ENCODE assay signal across 1 cellular context in the genomic region with DNA sequence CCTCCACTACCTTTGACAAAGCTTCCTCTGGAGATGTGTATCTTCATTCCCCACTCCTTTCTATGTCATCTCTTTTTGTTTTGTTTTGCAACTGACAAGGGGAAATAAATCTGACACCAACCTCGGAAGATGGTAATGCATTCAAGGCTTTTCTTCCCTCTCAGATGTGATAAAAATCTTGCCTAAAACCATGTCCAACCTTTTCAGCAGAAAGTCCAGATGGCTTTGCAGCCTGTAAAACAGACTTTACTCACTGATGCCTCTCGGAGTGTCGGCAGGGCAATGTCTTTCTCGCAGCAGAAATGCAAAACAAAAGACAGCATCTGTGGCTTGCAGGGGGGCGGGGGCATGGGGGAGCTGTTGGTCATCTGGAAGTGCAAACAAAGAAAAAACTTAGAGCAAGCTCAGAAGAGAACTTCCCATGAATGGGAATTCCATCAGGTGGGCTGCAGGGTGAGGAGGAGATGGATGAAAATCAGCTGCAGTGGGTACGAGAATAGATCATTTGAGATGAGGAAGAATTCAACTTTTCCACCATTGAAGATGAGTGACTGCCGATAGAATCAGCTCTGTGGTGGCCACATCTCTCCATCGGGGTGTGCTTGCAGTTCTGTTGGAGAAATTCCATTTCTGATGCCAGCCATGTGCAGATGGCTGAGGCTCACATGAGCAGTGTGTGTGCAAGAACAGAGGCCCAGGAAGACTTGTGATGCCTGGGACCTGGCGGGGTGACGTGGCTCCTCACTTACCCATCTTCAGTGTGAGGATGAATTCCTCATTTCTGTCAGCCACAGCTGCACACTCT.
TF ChIP-seq lines count a peak whose summit lies in the region.

No MANE protein-coding gene starts in this region.

TF ChIP-seq in H1, 55 proteins besides CTCF, POLR2A, EP300 and RAD21:
- TF ChIP-seq POU5F1 (IDR thresholded peaks at IDR 0.05; ENCODE audit: low read depth, low read length) (no peak), TCF12 (IDR thresholded peaks at IDR 0.05; ENCODE audit: low read depth, low read length) (peak; percentile 35; the same call in 1 of the 2 replicates), GTF2F1 (IDR thresholded peaks at IDR 0.05; ENCODE audit: borderline replicate concordance, low read depth, low read length) (no peak), ZNF274 (IDR thresholded peaks at IDR 0.05; ENCODE audit: borderline replicate concordance, extremely low read depth, low read length) (no peak)
